ENCODE assay signal across 29 cellular contexts in genomic region chr2:16210841-16211240, GRCh38.
"Had no signal": no experiment of that assay in that cellular context is flagged by ENCODE, and none has a peak within 500 bp of the region (broad histone marks: within the 10 kb centered on the region; RNA-seq: fewer than 3 reads in every experiment).

No MANE protein-coding gene starts in this region.

- H3K27me3 ChIP-seq: adrenal gland, ascending aorta, body of pancreas, brain microvascular endothelial cell, breast epithelium, cardiac muscle cell had no signal

- H3K27ac ChIP-seq: adrenal gland, ascending aorta, body of pancreas, brain microvascular endothelial cell, breast epithelium, cardiac muscle cell had no signal

- H3K4me1 ChIP-seq: adrenal gland, ascending aorta, body of pancreas, breast epithelium had no signal

- H3K9me3 ChIP-seq: adrenal gland, ascending aorta, body of pancreas, breast epithelium had no signal

- DNase-seq: activated effector memory CD4-positive, alpha-beta T cell treated with anti-CD3 and anti-CD28 coated beads, Interleukin-2, amount 50 U/mL, for 16 hours; activated effector memory CD4-positive, alpha-beta T cell treated with Interleukin-2 at 50 U/mL for 16 hours; activated gamma-delta T cell; activated gamma-delta T cell treated with Interleukin-2 at 50 U/mL for 16 hours; activated naive CD4-positive, alpha-beta T cell; activated naive CD4-positive, alpha-beta T cell treated with anti-CD3 and anti-CD28 coated beads for 36 hours; activated naive CD4-positive, alpha-beta T cell treated with anti-CD3 and anti-CD28 coated beads, Interleukin-2, amount 10 ng/mL, durations not matched to agents 7 days and 5 days; activated naive CD4-positive, alpha-beta T cell treated with anti-CD3 and anti-CD28 coated beads, Interleukin-2, amount 50 U/mL, for 16 hours; activated naive CD4-positive, alpha-beta T cell treated with Interleukin-2 at 50 U/mL for 16 hours; activated naive CD8-positive, alpha-beta T cell treated with anti-CD3 and anti-CD28 coated beads for 36 hours; activated naive CD8-positive, alpha-beta T cell treated with anti-CD3 and anti-CD28 coated beads, Interleukin-2, amount 10 ng/mL, durations not matched to agents 7 days and 5 days; activated naive CD8-positive, alpha-beta T cell treated with anti-CD3 and anti-CD28 coated beads, Interleukin-2, amount 50 U/mL, for 24 hours; activated T-cell treated with anti-CD3 and anti-CD28 coated beads, Interleukin-2, amount 50 U/mL, for 24 hours; activated T-cell treated with anti-CD3 and anti-CD28 coated beads, Interleukin-2, amount 50 U/mL, for 4 hours; activated T-cell treated with anti-CD3 and anti-CD28 coated beads, Interleukin-2, amount 50 U/mL, for 48 hours; activated T-cell treated with anti-CD3 and anti-CD28 coated beads, Interleukin-2, amount 50 U/mL, for 72 hours; adrenal gland; amniotic stem cell; amygdala; anterior cingulate cortex; aorta; body of pancreas; brain microvascular endothelial cell; caudate nucleus; central memory CD4-positive, alpha-beta T cell; cerebellar nuclear complex had no signal

- H3K4me3 ChIP-seq: adrenal gland, ascending aorta, body of pancreas, breast epithelium, cardiac muscle cell had no signal

- H3K36me3 ChIP-seq: adrenal gland, ascending aorta, brain microvascular endothelial cell, breast epithelium, cardiac muscle cell had no signal
